In genomic region chr15:57591822-57592367, GRCh38 we compare ENCODE assay signal across 8 cellular contexts. TPM values are rescaled to one million over a fixed set of nuclear protein-coding genes. Genes with fewer than 3 reads are reported as not detected.
DNase-seq lines count a peak whose midpoint lies in the region; ATAC-seq, FAIRE-seq and TF ChIP-seq lines count a peak whose summit lies in the region.

Gene MYZAP, plus strand, starts transcription at chr15:57591904. Its CDS starts 131 bp downstream, at chr15:57592035.

- intact Hi-C loops in GM12878 (cut with micrococcal nuclease; ENCODE audit: unreplicated experiment), result no loop called here

- H3K9me3 ChIP-seq in GM12878 (replicated peaks; ENCODE audit: control insufficient read depth, insufficient read depth, low read length), result no peaks in the 10 kb centered on the region
- no peaks in the 10 kb centered on the region for H3K9me3 ChIP-seq in iPS-20b (ENCODE audit: insufficient read depth, low read depth, low read length)

- POLR2A ChIA-PET in GM12878 (lab: Charles Lee), result no interaction called here

- 0 out of 2 replicates have a peak within 1 kb of the TSS, but pooled peaks have one; percentile 30 for H3K4me2 ChIP-seq in GM12878 (ENCODE audit: control insufficient read depth, insufficient read depth)

- H3K79me2 ChIP-seq in GM12878 (ENCODE audit: control insufficient read depth, insufficient read depth, low read length), result no peaks in the 10 kb centered on the region

- CTCF ChIA-PET in GM12878 (lab: Yijun Ruan, JAX), result no interaction called here

- WGBS in GM12878 (ENCODE audit: insufficient coverage, insufficient replicate concordance, low lambda C conversion rate, missing lambda C conversion rate), result 15% methylated on average over 14 of the region's 58 CpGs

- TF ChIP-seq EP300 in GM12878 (IDR thresholded peaks at IDR 0.05; ENCODE audit: borderline replicate concordance in 1 of 2, control insufficient read depth in 1 of 2, low read depth in 2 of 2, low read length in 2 of 2), result no peak

- H3K36me3 ChIP-seq in GM06990 (ENCODE audit: control insufficient read depth, insufficient read depth, low read length) (no peaks in the 10 kb centered on the region), GM12878 (ENCODE audit: control insufficient read depth in 2 of 2, insufficient read depth in 2 of 2, low read length in 1 of 2) (no peaks in the 10 kb centered on the region), iPS-20b (ENCODE audit: insufficient read depth, low read depth, low read length) (no peaks in the 10 kb centered on the region)

- no peak for TF ChIP-seq POLR2A in GM12878 (IDR thresholded peaks at IDR 0.05; ENCODE audit: low read depth, low read length)

- TF ChIP-seq CTCF in GM06990 (IDR thresholded peaks at IDR 0.05; ENCODE audit: insufficient read depth, low read length, poor library complexity, severe bottlenecking) (no peak), GM12878 (IDR thresholded peaks at IDR 0.05 in 2 of 3, conservative IDR thresholded peaks at IDR 0.05 in 1 of 3; ENCODE audit: control insufficient read depth in 2 of 3, extremely low read depth in 1 of 3, insufficient read depth in 1 of 3, low read depth in 3 of 3, low read length in 3 of 3) (no peak)

- H2AFZ ChIP-seq in GM12878 (ENCODE audit: control insufficient read depth, low read depth, low read length), result no peak within 1 kb of the TSS

- peaks cover 3% of the 10 kb centered on the region for H3K27me3 ChIP-seq in GM06990 (replicated peaks; ENCODE audit: control insufficient read depth, insufficient read depth, low read length)
- peaks cover 5 to 12% of the 10 kb centered on the region in 2 experiments for H3K27me3 ChIP-seq in GM12878 (replicated peaks in 1 of 2; ENCODE audit: control insufficient read depth in 2 of 2, insufficient read depth in 2 of 2, low read length in 1 of 2)
- H3K27me3 ChIP-seq in iPS-20b (ENCODE audit: insufficient read depth, low read length), result peaks cover 43% of the 10 kb centered on the region

- no peaks in the 10 kb centered on the region for H4K20me1 ChIP-seq in GM12878 (ENCODE audit: control insufficient read depth, insufficient read depth)

- no peak within 1 kb of the TSS for H3K9ac ChIP-seq in GM12878 (ENCODE audit: control insufficient read depth, insufficient read depth, low read length)
- no peak within 1 kb of the TSS for H3K9ac ChIP-seq in iPS-20b (ENCODE audit: low read depth, low read length)

- DNase-seq in GM06990 (ENCODE audit: extremely low read depth, insufficient read length) (peak; percentile 16), T follicular helper cell (ENCODE audit: low read depth) (peak; percentile 16), GM12878 (ENCODE audit: low read depth, low spot score) (no peak), Ammon's horn (ENCODE audit: low spot score) (no peak)
- peak; percentile 26 to 46 for DNase-seq in stimulated activated CD4-positive, alpha-beta T cell treated with anti-CD3 and anti-CD28 coated beads, Interleukin-12 subunit alpha, Interleukin-12 subunit beta, amount 100 ng/mL, for 24 hours (ENCODE audit: low read depth in 2 of 2)

- no peak within 1 kb of the TSS for H3K4me3 ChIP-seq in GM06990 (replicated peaks; ENCODE audit: low read depth, low read length)
- H3K4me3 ChIP-seq in GM12878, result no peak within 1 kb of the TSS
- H3K4me3 ChIP-seq in iPS-20b (ENCODE audit: low read length), result peak within 1 kb of the TSS; percentile 77

- in situ Hi-C loops in GM12878 (cut with MboI), result no loop called here

- no peak for FAIRE-seq in GM12878 (lab: Jason Lieb, UNC)

- SMC1A ChIA-PET in GM12878 (lab: Charles Lee; ENCODE audit: uncharacterized antibody, unreplicated experiment), result no interaction called here

- BruUV-seq in GM12878 (replicated peaks; lab: Mats Ljungman, UMichigan), result no TSS peak

- peak; percentile 46; the same call in 2 of the 3 replicates for ATAC-seq in GM12878
- ATAC-seq in GM21737 (IDR thresholded peaks at IDR 0.05; ENCODE audit: unreplicated experiment), result no peak
- ATAC-seq in GM21825 (IDR thresholded peaks at IDR 0.05; ENCODE audit: unreplicated experiment), result no peak

- H3K4me1 ChIP-seq in GM12878 (ENCODE audit: control insufficient read depth, insufficient read depth, low read length), result no peaks in the 10 kb centered on the region
- H3K4me1 ChIP-seq in iPS-20b (ENCODE audit: insufficient read depth, low read length), result peaks cover 3% of the 10 kb centered on the region; the same call in 1 of the 2 replicates

- RAD21 ChIA-PET in GM12878 (lab: Charles Lee; ENCODE audit: unreplicated experiment), result no interaction called here

- H3K27ac ChIP-seq in GM12878 (ENCODE audit: control insufficient read depth, insufficient read depth), result no peak within 1 kb of the TSS
- H3K27ac ChIP-seq in iPS-20b (ENCODE audit: low read length), result no peak within 1 kb of the TSS

- no peak for TF ChIP-seq RAD21 in GM12878 (IDR thresholded peaks at IDR 0.05; ENCODE audit: insufficient read depth, low read depth, low read length)

TF ChIP-seq in GM12878, 131 proteins besides CTCF, POLR2A, EP300 and RAD21:
- TF ChIP-seq POU2F2 (IDR thresholded peaks at IDR 0.05; ENCODE audit: borderline replicate concordance, low read depth, low read length) (no peak), CEBPB (IDR thresholded peaks at IDR 0.05; ENCODE audit: borderline replicate concordance in 1 of 2, low read depth in 2 of 2, low read length in 2 of 2) (no peak), SPI1 (IDR thresholded peaks at IDR 0.05; ENCODE audit: borderline replicate concordance, insufficient read depth, low read depth, low read length) (no peak), SUZ12 (IDR thresholded peaks at IDR 0.05; ENCODE audit: unreplicated experiment) (peak; percentile 85)

RNA-seq across cellular contexts. Expression of gene MYZAP, which starts in this region (rescaled TPM):
- total RNA-seq in GM12878 (2013; cell fraction: nucleolus; rRNA removed), result not detected in 2 replicates
- total RNA-seq in GM12878 (2014; rRNA removed) (not detected in 2 replicates), GM12878 (2014; rRNA removed; fragmentation: Illumina TruSeq; extraction: Trizol) (not detected in 2 replicates), GM12878 (2021) (not detected in 2 replicates)
- polyA plus RNA-seq in GM12878 (2011; ENCODE audit: low read depth), result not detected
- polyA plus RNA-seq in GM12878 (2011; rRNA removed) (not detected in 2 replicates), GM12878 (2014; fragmentation: Illumina TruSeq; extraction: Trizol) (not detected in 2 replicates), GM12878 (2014; fragmentation: Nextera tagmentation; extraction: Ambion mirVana) (not detected), GM12878 (2014; rRNA removed) (not detected in 2 replicates), GM12878 (2016; fragmentation: Nextera tagmentation; extraction: Ambion mirVana) (not detected)
- not detected in 2 replicates for polyA plus RNA-seq in GM12878 (2011; cell fraction: cytosol; rRNA removed)
- not detected in 2 replicates for polyA plus RNA-seq in GM12878 (2011; cell fraction: nucleus; rRNA removed)
- polyA plus RNA-seq in GM12878 (2012), result not detected in 2 replicates
- not detected in 2 replicates for polyA minus RNA-seq in GM12878 (2011; rRNA and poly(A)+ RNA removed)
- not detected in 2 replicates for polyA minus RNA-seq in GM12878 (2011; cell fraction: cytosol; rRNA and poly(A)+ RNA removed)
- polyA minus RNA-seq in GM12878 (2011; cell fraction: nucleus; rRNA and poly(A)+ RNA removed), result not detected in 2 replicates

Comparison
In these comparisons a context has a peak if more than half of its experiments do, and no peak if none do; other contexts are left out.
1. Peak in ATAC-seq and H3K4me2 ChIP-seq in GM12878; RNA of the gene not detected or under 1 TPM.
2. DNase-seq: peak in GM06990 (single experiment), T follicular helper cell (single experiment) and stimulated activated CD4-positive, alpha-beta T cell treated with anti-CD3 and anti-CD28 coated beads, Interleukin-12 subunit alpha, Interleukin-12 subunit beta, amount 100 ng/mL, for 24 hours (2 of 2); none in GM12878 (single experiment) and Ammon's horn (single experiment).